ENCODE assay signal across 6 cellular contexts in genomic region chr4:91356496-91356895, GRCh38.
A peak's percentile ranks its signal among the peaks of the same experiment; 100 is the strongest.
DNase-seq lines count a peak whose midpoint lies in the region; TF ChIP-seq lines count a peak whose summit lies in the region.
"Not testable (repeated sequence)": the region's sequence is repeated elsewhere in the genome, so short reads cannot be mapped to it uniquely, and the experiment has no call there.

No MANE protein-coding gene starts in this region.

- peak overlapping the region; percentile 58 for H3K27ac Mint-ChIP-seq in Calu3 (ENCODE audit: unreplicated experiment)

- H3K4me1 Mint-ChIP-seq in Calu3 (ENCODE audit: low read depth, unreplicated experiment) = peaks cover 21% of the 10 kb centered on the region

- H3K27me3 Mint-ChIP-seq in Calu3 (ENCODE audit: unreplicated experiment) = not testable (repeated sequence)

- H3K36me3 Mint-ChIP-seq in Calu3 (ENCODE audit: insufficient read depth, unreplicated experiment) = peaks cover 18% of the 10 kb centered on the region

- H3K9me3 Mint-ChIP-seq in Calu3 (ENCODE audit: low read depth, unreplicated experiment) = not testable (repeated sequence)

- TF ChIP-seq CTCF in Calu3 (IDR thresholded peaks at IDR 0.05; ENCODE audit: unreplicated experiment); GM12865 (IDR thresholded peaks at IDR 0.05; ENCODE audit: insufficient read depth, low read depth, low read length, missing control alignments): not testable (repeated sequence)

- intact Hi-C loops in Calu3 (cut with micrococcal nuclease; ENCODE audit: unreplicated experiment) = loop anchor here (5.0 kb wide), 1 partner anchor 99 kb away; no protein-coding TSS in a partner anchor

- H3K4me3 Mint-ChIP-seq in Calu3 (ENCODE audit: low read depth, unreplicated experiment) = peak overlapping the region; percentile 58

- CTCF ChIA-PET in Calu3 (lab: Charles Lee) = not testable (repeated sequence)

- not testable (repeated sequence) for DNase-seq in Calu3; GM12865 (ENCODE audit: low read depth)
- DNase-seq in NCI-H748 (lab: John Stamatoyannopoulos, UW; ENCODE audit: unreplicated experiment) = peak; percentile 1
- peak; percentile 25 for DNase-seq in astrocyte of the hippocampus (ENCODE audit: low read depth, low spot score)
- DNase-seq in glomerular visceral epithelial cell (ENCODE audit: extremely low spot score) = peak; percentile 51
- DNase-seq in renal cortical epithelial cell (ENCODE audit: low read depth) = peak; percentile 48

- H3K4me3 ChIP-seq in GM12865 (ENCODE audit: low read depth, low read length) = peak overlapping the region; percentile 33

- not testable (repeated sequence) for BruUV-seq in Calu3 (replicated peaks; lab: Mats Ljungman, UMichigan)
